12 cellular contexts compared by ENCODE assay signal in genomic region chr3:130107333-130107995, GRCh38. TPM values are rescaled to one million over a fixed set of nuclear protein-coding genes. Genes with fewer than 3 reads are reported as not detected.
"Had no signal": no experiment of that assay in that cellular context is flagged by ENCODE, and none has a peak within 500 bp of the region (broad histone marks: within the 10 kb centered on the region; RNA-seq: fewer than 3 reads in every experiment).

No MANE protein-coding gene starts in this region.

RNA-seq across cellular contexts. Expression of gene ALG1L2, which starts 25.8 kb away (rescaled TPM):
- total RNA-seq: activated CD4-positive, alpha-beta memory T cell treated with anti-CD3 and anti-CD28 coated beads for 36 hours; activated naive CD4-positive, alpha-beta T cell treated with anti-CD3 and anti-CD28 coated beads for 36 hours; activated T-helper 1 cell treated with anti-CD3 and anti-CD28 coated beads, Interleukin-12 subunit alpha, Interleukin-12 subunit beta, Interleukin-2, Interleukin-4 antibody, amounts not matched to agents 30 ng/mL and 10 ng/mL and 1 ng/mL, durations not matched to agents 14 hours and 24 hours and 36 hours; activated T-helper 2 cell treated with anti-CD3 and anti-CD28 coated beads, Interferon-gamma antibody, Interleukin-2, Interleukin-4, amounts not matched to agents 10 μg/mL and 5 μg/mL and 100 μg/mL, durations not matched to agents 14 hours and 24 hours and 36 hours; body of pancreas; dermis blood vessel endothelial cell; foreskin keratinocyte; gastrocnemius medialis; T-helper 2 cell treated with Interferon-gamma antibody and Interleukin-4, amounts not matched to agents 100 ng/mL and 5 ng/mL, for 36 hours had no signal
- polyA plus RNA-seq: adrenal gland, aorta, foreskin keratinocyte, heart left ventricle had no signal
